27 cellular contexts compared by ENCODE assay signal in genomic region chr5:80632700-80633099, GRCh38.
"Had no signal": no experiment of that assay in that cellular context is flagged by ENCODE, and none has a peak within 500 bp of the region (broad histone marks: within the 10 kb centered on the region; RNA-seq: fewer than 3 reads in every experiment).

No MANE protein-coding gene starts in this region.

- H3K4me2 ChIP-seq: neural progenitor cell, smooth muscle cell had no signal

- FAIRE-seq: endometrium, frontal cortex had no signal

- H3K4me3 Mint-ChIP-seq: effector memory CD8-positive, alpha-beta T cell; immature natural killer cell; memory B cell; naive thymus-derived CD4-positive, alpha-beta T cell; nephron; neural progenitor cell; type B pancreatic cell had no signal

- ATAC-seq: effector memory CD8-positive, alpha-beta T cell; left ventricle myocardium superior; lower lobe of right lung; naive thymus-derived CD4-positive, alpha-beta T cell; sciatic nerve; stimulated activated naive CD8-positive, alpha-beta T cell treated with anti-CD3 and anti-CD28 coated beads, Interleukin-15, Interleukin-2, amounts not matched to agents 100 U/mL and 50 U/mL, for 24 hours had no signal

- H3K27ac ChIP-seq: lower lobe of right lung, neural progenitor cell, parathyroid adenoma, testis, tibial artery had no signal

- DNase-seq: cortex of kidney; effector memory CD8-positive, alpha-beta T cell; hypothalamus; immature natural killer cell; islet precursor cell; left ventricle myocardium superior; lower lobe of right lung; midbrain; naive thymus-derived CD4-positive, alpha-beta T cell; stimulated activated CD4-positive, alpha-beta T cell treated with anti-CD3 and anti-CD28 coated beads, Interleukin-12 subunit alpha, Interleukin-12 subunit beta, amount 100 ng/mL, for 4 hours; stimulated activated CD4-positive, alpha-beta T cell treated with anti-CD3 and anti-CD28 coated beads, Interleukin-1b, Interleukin-23, amount 100 ng/mL, for 48 hours; stimulated activated CD4-positive, alpha-beta T cell treated with anti-CD3 and anti-CD28 coated beads, Interleukin-4, amount 100 ng/mL, for 1 hour; stimulated activated CD8-positive, alpha-beta memory T cell treated with anti-CD3 and anti-CD28 coated beads, Interleukin-4, amount 100 ng/mL, for 48 hours; stimulated activated naive CD8-positive, alpha-beta T cell treated with anti-CD3 and anti-CD28 coated beads, Interleukin-15, Interleukin-2, amounts not matched to agents 100 U/mL and 50 U/mL, for 24 hours; substantia nigra; testis; tibial artery had no signal

- H3K9me3 Mint-ChIP-seq: effector memory CD8-positive, alpha-beta T cell; immature natural killer cell; memory B cell; naive thymus-derived CD4-positive, alpha-beta T cell; nephron; neural progenitor cell; type B pancreatic cell had no signal

- H3K4me1 ChIP-seq: lower lobe of right lung, neural progenitor cell, parathyroid adenoma, testis, tibial artery had no signal

- H3K27me3 ChIP-seq: neural progenitor cell, testis, tibial artery had no signal

- H3K4me3 ChIP-seq: lower lobe of right lung, neural progenitor cell, smooth muscle cell, testis, tibial artery had no signal

- H2AFZ ChIP-seq: neural progenitor cell, parathyroid adenoma had no signal

- H3K27ac Mint-ChIP-seq: effector memory CD8-positive, alpha-beta T cell; memory B cell; naive thymus-derived CD4-positive, alpha-beta T cell; nephron; neural progenitor cell; progenitor cell of endocrine pancreas; type B pancreatic cell had no signal

- H3K27me3 Mint-ChIP-seq: effector memory CD8-positive, alpha-beta T cell; memory B cell; naive thymus-derived CD4-positive, alpha-beta T cell; progenitor cell of endocrine pancreas; type B pancreatic cell had no signal

- H3K4me1 Mint-ChIP-seq: immature natural killer cell, memory B cell, nephron, neural progenitor cell had no signal

- H3K9ac ChIP-seq: neural progenitor cell, parathyroid adenoma had no signal

- H3K9me3 ChIP-seq: lower lobe of right lung, testis, tibial artery had no signal

- H3K79me2 ChIP-seq: parathyroid adenoma had no signal
